Comparison of ENCODE assay signal across 1 cellular context in the genomic region with DNA sequence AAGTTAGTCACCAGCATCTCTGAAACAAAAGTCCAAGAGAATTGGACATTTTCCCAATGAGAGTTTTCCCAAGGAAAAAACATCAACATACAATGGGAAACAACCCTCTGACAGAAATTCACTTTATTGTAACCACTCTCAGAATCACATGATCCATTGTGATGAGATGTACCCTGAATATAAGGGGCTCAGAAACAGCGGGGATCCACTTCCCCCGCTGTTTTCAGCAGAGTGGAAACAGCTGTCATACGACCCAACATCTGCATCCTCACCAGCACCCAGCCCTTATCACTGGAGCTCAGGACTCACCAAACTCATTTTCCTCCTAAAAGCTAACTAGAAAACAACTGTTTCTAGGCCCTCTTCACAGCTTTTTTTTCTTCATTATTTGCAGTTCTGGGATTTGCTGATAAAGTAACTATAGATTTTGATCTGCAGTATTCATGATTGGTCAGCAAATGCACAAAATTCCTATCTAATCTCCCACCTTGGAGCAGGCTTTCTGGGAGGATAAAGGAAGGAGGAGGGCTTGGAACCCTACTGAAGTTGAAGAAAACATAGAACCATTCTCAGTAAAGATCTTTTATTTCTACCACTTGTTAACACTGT.
TF ChIP-seq lines count a peak whose summit lies in the region.

No MANE protein-coding gene starts in this region.

TF ChIP-seq in K562, 482 proteins besides CTCF, POLR2A, EP300 and RAD21 (continued from another document and continues in another):
- TF ChIP-seq, protein P1, sequence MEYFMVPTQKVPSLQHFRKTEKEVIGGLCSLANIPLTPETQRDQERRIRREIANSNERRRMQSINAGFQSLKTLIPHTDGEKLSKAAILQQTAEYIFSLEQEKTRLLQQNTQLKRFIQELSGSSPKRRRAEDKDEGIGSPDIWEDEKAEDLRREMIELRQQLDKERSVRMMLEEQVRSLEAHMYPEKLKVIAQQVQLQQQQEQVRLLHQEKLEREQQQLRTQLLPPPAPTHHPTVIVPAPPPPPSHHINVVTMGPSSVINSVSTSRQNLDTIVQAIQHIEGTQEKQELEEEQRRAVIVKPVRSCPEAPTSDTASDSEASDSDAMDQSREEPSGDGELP (CRISPR knock-in tag; IDR thresholded peaks at IDR 0.05; ENCODE audit: borderline replicate concordance), result peak; percentile 93
- TF ChIP-seq MBD2 (IDR thresholded peaks at IDR 0.05; ENCODE audit: borderline replicate concordance, low read depth) (0 out of 2 replicates have a peak, but pooled peaks have one; percentile 39), SRSF1 (IDR thresholded peaks at IDR 0.05; ENCODE audit: low read depth, low read length) (no peak), ELF1 (tag; IDR thresholded peaks at IDR 0.05) (peak; percentile 57), E2F4 (CRISPR knock-in tag; IDR thresholded peaks at IDR 0.05; ENCODE audit: low read depth) (no peak), ETV1 (tag; conservative IDR thresholded peaks at IDR 0.05; ENCODE audit: low read depth) (no peak), MCM3 (IDR thresholded peaks at IDR 0.05) (no peak), ZNF780A (CRISPR knock-in tag; IDR thresholded peaks at IDR 0.05) (no peak), NFE2 (IDR thresholded peaks at IDR 0.05; ENCODE audit: low read depth) (peak; percentile 61), POLR2B (IDR thresholded peaks at IDR 0.05; ENCODE audit: low read depth, partially characterized antibody) (no peak), CBFB (CRISPR knock-in tag; IDR thresholded peaks at IDR 0.05) (no peak), MBD1 (CRISPR knock-in tag; IDR thresholded peaks at IDR 0.05) (no peak), E2F6 (IDR thresholded peaks at IDR 0.05; ENCODE audit: borderline replicate concordance in 1 of 2, extremely low read depth in 1 of 2, insufficient read depth in 1 of 2, insufficient read length in 1 of 2, low read depth in 1 of 2, low read length in 1 of 2, poor library complexity in 1 of 2, severe bottlenecking in 1 of 2) (no peak), HDAC2 (IDR thresholded peaks at IDR 0.05) (peak; percentile 99), NEUROD1 (IDR thresholded peaks at IDR 0.05; ENCODE audit: borderline replicate concordance, low read depth, low read length, partially characterized antibody) (no peak), ZNF318 (IDR thresholded peaks at IDR 0.05; ENCODE audit: borderline replicate concordance in 1 of 2, low read depth in 1 of 2) (no peak), FOXM1 (IDR thresholded peaks at IDR 0.05; ENCODE audit: low read depth) (peak; percentile 96), FOXM1 (CRISPR knock-in tag; IDR thresholded peaks at IDR 0.05; ENCODE audit: low read depth) (no peak), THRA (IDR thresholded peaks at IDR 0.05) (no peak), EGR1 (conservative IDR thresholded peaks at IDR 0.05) (peak; percentile 62; the same call in 1 of the 2 replicates), GABPB1 (CRISPR knock-in tag; IDR thresholded peaks at IDR 0.05) (no peak), ZNF707 (CRISPR knock-in tag; conservative IDR thresholded peaks at IDR 0.05) (no peak), ZBTB11 (CRISPR knock-in tag; IDR thresholded peaks at IDR 0.05) (peak in 1 of 3 experiments; percentile 80; a peak in 2 of 6 replicates), CHD1 (IDR thresholded peaks at IDR 0.05; ENCODE audit: low read length) (no peak), NCOR1 (IDR thresholded peaks at IDR 0.05) (peak; percentile 97), CBX1 (IDR thresholded peaks at IDR 0.05; ENCODE audit: low read depth) (no peak), ZNF24 (IDR thresholded peaks at IDR 0.05) (no peak), ZNF384 (IDR thresholded peaks at IDR 0.05; ENCODE audit: low read depth, low read length) (peak; percentile 97), TOE1 (IDR thresholded peaks at IDR 0.05; ENCODE audit: borderline replicate concordance) (peak; percentile 78), TOE1 (CRISPR knock-in tag; IDR thresholded peaks at IDR 0.05; ENCODE audit: borderline replicate concordance, low read depth) (no peak), HDAC3 (IDR thresholded peaks at IDR 0.05; ENCODE audit: borderline replicate concordance, partially characterized antibody) (peak; percentile 90)
- TF ChIP-seq, protein P2, sequence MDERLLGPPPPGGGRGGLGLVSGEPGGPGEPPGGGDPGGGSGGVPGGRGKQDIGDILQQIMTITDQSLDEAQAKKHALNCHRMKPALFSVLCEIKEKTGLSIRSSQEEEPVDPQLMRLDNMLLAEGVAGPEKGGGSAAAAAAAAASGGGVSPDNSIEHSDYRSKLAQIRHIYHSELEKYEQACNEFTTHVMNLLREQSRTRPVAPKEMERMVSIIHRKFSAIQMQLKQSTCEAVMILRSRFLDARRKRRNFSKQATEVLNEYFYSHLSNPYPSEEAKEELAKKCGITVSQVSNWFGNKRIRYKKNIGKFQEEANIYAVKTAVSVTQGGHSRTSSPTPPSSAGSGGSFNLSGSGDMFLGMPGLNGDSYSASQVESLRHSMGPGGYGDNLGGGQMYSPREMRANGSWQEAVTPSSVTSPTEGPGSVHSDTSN (CRISPR knock-in tag; IDR thresholded peaks at IDR 0.05; ENCODE audit: low read depth), result no peak
- TF ChIP-seq, protein P2 (tag; conservative IDR thresholded peaks at IDR 0.05; ENCODE audit: low read depth), result no peak
